Comparison of ENCODE assay signal across 20 cellular contexts in genomic region chr1:97245682-97246081, GRCh38.
DNase-seq lines count a peak whose midpoint lies in the region; ATAC-seq and TF ChIP-seq lines count a peak whose summit lies in the region.
"Had no signal": no experiment of that assay in that cellular context is flagged by ENCODE, and none has a peak within 500 bp of the region (broad histone marks: within the 10 kb centered on the region; RNA-seq: fewer than 3 reads in every experiment).

No MANE protein-coding gene starts in this region.

- intact Hi-C loops in PC-9 (cut with micrococcal nuclease; ENCODE audit: unreplicated experiment) (loop anchor here (10.0 kb wide), 1 partner anchor 809 kb away; no protein-coding TSS in a partner anchor), vagina (cut with DNase I) (no loop called here)

- peaks cover 10% of the 10 kb centered on the region for H3K9me3 Mint-ChIP-seq in osteocyte (ENCODE audit: unreplicated experiment)
- H3K9me3 Mint-ChIP-seq in activated T-cell treated with anti-CD3 and anti-CD28 coated beads, Interleukin-2, amount 50 U/mL, for 72 hours: no peaks in the 10 kb centered on the region

- H3K27me3 Mint-ChIP-seq in osteocyte (ENCODE audit: unreplicated experiment): no peaks in the 10 kb centered on the region
- no peaks in the 10 kb centered on the region for H3K27me3 Mint-ChIP-seq in activated T-cell treated with anti-CD3 and anti-CD28 coated beads, Interleukin-2, amount 50 U/mL, for 72 hours (ENCODE audit: low read depth)
- H3K27me3 Mint-ChIP-seq: brain; naive thymus-derived CD4-positive, alpha-beta T cell; stimulated activated naive CD8-positive, alpha-beta T cell treated with anti-CD3 and anti-CD28 coated beads, Interleukin-15, Interleukin-2, amounts not matched to agents 100 ng/mL and 50 ng/mL, for 24 hours had no signal

- H3F3A ChIP-seq in PC-9 (ENCODE audit: insufficient read depth, low read depth): no peaks in the 10 kb centered on the region

- H3K4me1 Mint-ChIP-seq in osteocyte (ENCODE audit: unreplicated experiment): peaks cover 12% of the 10 kb centered on the region
- H3K4me1 Mint-ChIP-seq in activated T-cell treated with anti-CD3 and anti-CD28 coated beads, Interleukin-2, amount 50 U/mL, for 72 hours (ENCODE audit: low read depth): no peaks in the 10 kb centered on the region
- H3K4me1 Mint-ChIP-seq: naive thymus-derived CD4-positive, alpha-beta T cell had no signal

- no peak overlapping the region for H3K4me2 ChIP-seq in PC-9
- H3K4me2 ChIP-seq: BLaER1 had no signal

- POLR2A ChIA-PET in PC-9 (lab: Charles Lee; ENCODE audit: unreplicated experiment): no interaction called here

- DNase-seq in AG10803 (ENCODE audit: low read depth): peak; percentile 38
- DNase-seq in PC-9: no peak
- peak; percentile 17 for DNase-seq in globus pallidus (ENCODE audit: low spot score)
- no peak for DNase-seq in osteocyte (ENCODE audit: extremely low spot score, unreplicated experiment)
- no peak for DNase-seq in Peyer's patch
- DNase-seq in vagina (ENCODE audit: extremely low spot score in 2 of 2): no peak
- no peak for DNase-seq in activated T-cell treated with anti-CD3 and anti-CD28 coated beads, Interleukin-2, amount 50 U/mL, for 72 hours
- DNase-seq in epidermal melanocyte (ENCODE audit: insufficient read length, low spot score): no peak
- DNase-seq: activated gamma-delta T cell treated with Interleukin-2 at 50 U/mL for 16 hours; DMS153; heart right ventricle; KBM-7; kidney glomerular epithelial cell; naive thymus-derived CD4-positive, alpha-beta T cell; NCI-H510A had no signal

- no peaks in the 10 kb centered on the region for H3K36me3 ChIP-seq in PC-9 (ENCODE audit: low read depth)
- no peaks in the 10 kb centered on the region for H3K36me3 ChIP-seq in Peyer's patch
- no peaks in the 10 kb centered on the region for H3K36me3 ChIP-seq in vagina
- H3K36me3 ChIP-seq: BLaER1, heart right ventricle had no signal

- TF ChIP-seq CTCF in AG10803 (conservative IDR thresholded peaks at IDR 0.05; ENCODE audit: low read length) (no peak), PC-9 (conservative IDR thresholded peaks at IDR 0.05) (no peak), osteocyte (IDR thresholded peaks at IDR 0.05) (no peak), Peyer's patch (IDR thresholded peaks at IDR 0.05) (no peak), vagina (IDR thresholded peaks at IDR 0.05) (no peak)

- no peak overlapping the region for H3K4me3 Mint-ChIP-seq in osteocyte (ENCODE audit: unreplicated experiment)
- H3K4me3 Mint-ChIP-seq in activated T-cell treated with anti-CD3 and anti-CD28 coated beads, Interleukin-2, amount 50 U/mL, for 72 hours: no peak overlapping the region
- H3K4me3 Mint-ChIP-seq: naive thymus-derived CD4-positive, alpha-beta T cell; stimulated activated naive CD8-positive, alpha-beta T cell treated with anti-CD3 and anti-CD28 coated beads, Interleukin-15, Interleukin-2, amounts not matched to agents 100 ng/mL and 50 ng/mL, for 24 hours had no signal

- H4K20me1 ChIP-seq in PC-9 (ENCODE audit: insufficient read depth): no peaks in the 10 kb centered on the region
- H4K20me1 ChIP-seq: BLaER1 had no signal

- H3K27me3 ChIP-seq in PC-9 (ENCODE audit: insufficient read depth, low read depth): no peaks in the 10 kb centered on the region
- H3K27me3 ChIP-seq in Peyer's patch: no peaks in the 10 kb centered on the region
- H3K27me3 ChIP-seq in vagina: no peaks in the 10 kb centered on the region
- H3K27me3 ChIP-seq: BLaER1, heart right ventricle had no signal

- CTCF ChIA-PET in PC-9 (lab: Charles Lee): no interaction called here

- no peaks in the 10 kb centered on the region for H3K4me1 ChIP-seq in PC-9 (replicated peaks; ENCODE audit: insufficient read depth)
- H3K4me1 ChIP-seq in Peyer's patch: peaks cover 0 to 8% (median 0%) of the 10 kb centered on the region in 4 donors
- no peaks in the 10 kb centered on the region for H3K4me1 ChIP-seq in vagina
- H3K4me1 ChIP-seq: BLaER1 had no signal

- no peak for ATAC-seq in activated T-cell treated with anti-CD3 and anti-CD28 coated beads, Interleukin-2, amount 50 U/mL, for 72 hours (replicated peaks in 1 of 2)
- ATAC-seq: HCT116; naive thymus-derived CD4-positive, alpha-beta T cell had no signal

- H3K4me3 ChIP-seq in AG10803 (ENCODE audit: low read length): no peak overlapping the region
- H3K4me3 ChIP-seq in PC-9: no peak overlapping the region
- no peak overlapping the region for H3K4me3 ChIP-seq in Peyer's patch
- H3K4me3 ChIP-seq in vagina: no peak overlapping the region
- H3K4me3 ChIP-seq: BLaER1, heart right ventricle had no signal

- no peaks in the 10 kb centered on the region for H3K9me2 ChIP-seq in PC-9 (ENCODE audit: insufficient read depth)

- peaks cover 9% of the 10 kb centered on the region; the same call in 1 of the 2 replicates for H3K9me3 ChIP-seq in PC-9 (ENCODE audit: insufficient read depth, low read depth)
- H3K9me3 ChIP-seq in Peyer's patch: no peaks in the 10 kb centered on the region
- H3K9me3 ChIP-seq in vagina: no peaks in the 10 kb centered on the region
- H3K9me3 ChIP-seq: BLaER1 had no signal

- H2AFZ ChIP-seq in PC-9: peak overlapping the region; percentile 36; the same call in 1 of the 2 replicates

- peaks cover 8% of the 10 kb centered on the region for H3K36me3 Mint-ChIP-seq in osteocyte (ENCODE audit: unreplicated experiment)
- peaks cover 4 to 5% of the 10 kb centered on the region in 2 donors for H3K36me3 Mint-ChIP-seq in activated T-cell treated with anti-CD3 and anti-CD28 coated beads, Interleukin-2, amount 50 U/mL, for 72 hours (ENCODE audit: insufficient read depth in 2 of 2)
- H3K36me3 Mint-ChIP-seq: brain had no signal

- no peak for TF ChIP-seq POLR2A in Peyer's patch (IDR thresholded peaks at IDR 0.05)
- TF ChIP-seq POLR2A in vagina (IDR thresholded peaks at IDR 0.05): no peak

- no peak overlapping the region for H3K27ac ChIP-seq in PC-9
- H3K27ac ChIP-seq in Peyer's patch: no peak overlapping the region
- H3K27ac ChIP-seq in vagina: no peak overlapping the region
- H3K27ac ChIP-seq: BLaER1, heart right ventricle, VCaP had no signal

- BruUV-seq in PC-9 (replicated peaks; lab: Mats Ljungman, UMichigan): no TSS peak

- H3K27ac Mint-ChIP-seq in osteocyte (ENCODE audit: unreplicated experiment): peak overlapping the region; percentile 31
- H3K27ac Mint-ChIP-seq in activated T-cell treated with anti-CD3 and anti-CD28 coated beads, Interleukin-2, amount 50 U/mL, for 72 hours: no peak overlapping the region
- H3K27ac Mint-ChIP-seq: naive thymus-derived CD4-positive, alpha-beta T cell; stimulated activated naive CD8-positive, alpha-beta T cell treated with anti-CD3 and anti-CD28 coated beads, Interleukin-15, Interleukin-2, amounts not matched to agents 100 ng/mL and 50 ng/mL, for 24 hours had no signal

- no peaks in the 10 kb centered on the region for H3K79me2 ChIP-seq in PC-9 (ENCODE audit: low read depth)

Comparison
In these comparisons a context has a peak if more than half of its experiments do, and no peak if none do; other contexts are left out.
1. DNase-seq: peak in AG10803 (single experiment) and globus pallidus (single experiment); none in PC-9 (0 of 2), osteocyte (single experiment), Peyer's patch (0 of 3), vagina (0 of 2), activated T-cell treated with anti-CD3 and anti-CD28 coated beads, Interleukin-2, amount 50 U/mL, for 72 hours (0 of 2) and epidermal melanocyte (single experiment).